26 cellular contexts compared by ENCODE assay signal in genomic region chr20:37657924-37658800, GRCh38. TPM values are rescaled to one million over a fixed set of nuclear protein-coding genes. Genes with fewer than 3 reads are reported as not detected.
A peak's percentile ranks its signal among the peaks of the same experiment; 100 is the strongest.
DNase-seq lines count a peak whose midpoint lies in the region; ATAC-seq and TF ChIP-seq lines count a peak whose summit lies in the region.
"Had no signal": no experiment of that assay in that cellular context is flagged by ENCODE, and none has a peak within 500 bp of the region (broad histone marks: within the 10 kb centered on the region; RNA-seq: fewer than 3 reads in every experiment).

No MANE protein-coding gene starts in this region.

- no peak overlapping the region for H3K56ac ChIP-seq in IMR-90 (ENCODE audit: extremely low read depth, insufficient read depth, low read length)

- no peaks in the 10 kb centered on the region for H3K9me1 ChIP-seq in IMR-90 (ENCODE audit: insufficient read depth, low read length)

- DNase-seq in DMS 273 treated with DMSO at 0.1 percent for 48 hours (lab: John Stamatoyannopoulos, UW) (peak; percentile 4), IMR-90 (no peak), SK-MEL-5 (ENCODE audit: low read depth, low spot score) (peak; percentile 53), left kidney (ENCODE audit: low read depth, low spot score) (peak; percentile 67), ovary (no peak), HuH-7 (ENCODE audit: low spot score) (no peak)
- DNase-seq: C1 segment of cervical spinal cord; CD4-positive, alpha-beta memory T cell; COR-L47; EL; GDM1; H9; NCI-H1092; NCI-H1417 treated with DMSO at 0.1 percent for 48 hours; NCI-H1694 treated with DMSO at 0.1 percent for 48 hours; NCI-H2081; NCI-H345; NCI-H510A treated with DMSO at 0.1 percent for 48 hours; NCI-H774; NK-92 treated with Interleukin-12 subunit alpha and Interleukin-12 subunit beta, amount 100 ng/mL, for 24 hours; PC-3; SW 1271 had no signal

- CTCF ChIA-PET in IMR-90 (lab: Yijun Ruan, JAX) = interaction anchor here (0.6 kb wide), 1 partner anchor 220 kb away, joined by 3 read pairs; no protein-coding TSS in a partner anchor

- POLR2A ChIA-PET in IMR-90 (lab: Charles Lee; ENCODE audit: unreplicated experiment) = no interaction called here

- no peak overlapping the region for H2BK120ac ChIP-seq in IMR-90 (ENCODE audit: low read depth, low read length)

- no peak overlapping the region for H2AK5ac ChIP-seq in IMR-90 (ENCODE audit: low read depth, low read length)

- H2BK5ac ChIP-seq in IMR-90 (ENCODE audit: low read depth, low read length, poor library complexity, severe bottlenecking) = no peak overlapping the region

- H3K36me3 ChIP-seq in IMR-90 (ENCODE audit: control insufficient read depth, insufficient read depth, low read length) (no peaks in the 10 kb centered on the region), ovary (no peaks in the 10 kb centered on the region)

- TF ChIP-seq CTCF in IMR-90 (conservative IDR thresholded peaks at IDR 0.05; ENCODE audit: low read depth, low read length) (no peak), ovary (IDR thresholded peaks at IDR 0.05) (no peak)

- H3K79me1 ChIP-seq in IMR-90 (ENCODE audit: low read depth in 1 of 2, low read length in 2 of 2) = no peaks in the 10 kb centered on the region

- in situ Hi-C loops in IMR-90 (cut with MboI; ENCODE audit: low sequenced_read_pairs) = no loop called here
- in situ Hi-C loops in SK-MEL-5 (cut with HindIII; ENCODE audit: low pct_unique_long_range_greater_than_20kb, low sequenced_read_pairs) = no loop called here

- H2BK15ac ChIP-seq in IMR-90 (ENCODE audit: low read depth, low read length) = no peak overlapping the region

- no peak overlapping the region for H2AFZ ChIP-seq in IMR-90 (replicated peaks; ENCODE audit: low read length, poor library complexity)
- H2AFZ ChIP-seq: GM23338 had no signal

- no peaks in the 10 kb centered on the region for H4K20me1 ChIP-seq in IMR-90 (ENCODE audit: insufficient read depth, low read length)

- H3K4me2 ChIP-seq in IMR-90 (ENCODE audit: low read depth, low read length) = no peak overlapping the region
- H3K4me2 ChIP-seq: GM23338 had no signal

- no TSS peak for BruUV-seq in IMR-90 (replicated peaks; lab: Mats Ljungman, UMichigan)

- H4K5ac ChIP-seq in IMR-90 (ENCODE audit: low read depth, low read length) = no peak overlapping the region

- no peak overlapping the region for H2BK20ac ChIP-seq in IMR-90 (ENCODE audit: low read depth, low read length)

- intact Hi-C loops in IMR-90 (cut with micrococcal nuclease) (no loop called here), ovary (cut with DNase I) (no loop called here)

- H3K27me3 ChIP-seq in IMR-90 (ENCODE audit: control insufficient read depth, insufficient read depth, low read length) (peaks cover 9% of the 10 kb centered on the region), ovary (no peaks in the 10 kb centered on the region)

- TF ChIP-seq POLR2A in IMR-90 (IDR thresholded peaks at IDR 0.05; ENCODE audit: low read depth, low read length) (no peak), ovary (IDR thresholded peaks at IDR 0.05) (no peak)

- no peak for TF ChIP-seq RAD21 in IMR-90 (IDR thresholded peaks at IDR 0.05; ENCODE audit: low read length)

- H3K4ac ChIP-seq in IMR-90 (ENCODE audit: low read depth, low read length) = no peak overlapping the region

- dilution Hi-C loops in IMR-90 (cut with HindIII; ENCODE audit: low sequenced_read_pairs, unreplicated experiment) = no loop called here

- H3K23ac ChIP-seq in IMR-90 (ENCODE audit: low read depth, low read length) = no peak overlapping the region

- no peak overlapping the region for H3K9ac ChIP-seq in IMR-90 (ENCODE audit: low read depth, low read length)

- H3K4me1 ChIP-seq in IMR-90 (ENCODE audit: control insufficient read depth, insufficient read depth, low read length) = no peaks in the 10 kb centered on the region
- H3K4me1 ChIP-seq in ovary (ENCODE audit: insufficient read depth) = no peaks in the 10 kb centered on the region

- H4K8ac ChIP-seq in IMR-90 (ENCODE audit: low read depth in 2 of 2, low read length in 2 of 2) = no peak overlapping the region

- H3K9me3 ChIP-seq in IMR-90 (ENCODE audit: control insufficient read depth, insufficient read depth, low read length) = no peaks in the 10 kb centered on the region
- no peaks in the 10 kb centered on the region for H3K9me3 ChIP-seq in ovary

- H3K27ac ChIP-seq in IMR-90 (ENCODE audit: insufficient read depth, low read length) (no peak overlapping the region), ovary (no peak overlapping the region)
- H3K27ac ChIP-seq: SK-N-MC had no signal

- WGBS in IMR-90 (ENCODE audit: extremely low coverage in 2 of 2, insufficient read length in 1 of 2), 2 experiments = 100% methylated on average over 1 of the region's 6 CpGs; no CpG with 5 or more reads in 1 of the 2 experiments
- 54 to 68% (median 54%) methylated on average over 6 of the region's 6 CpGs for whole genome bisulfite sequencing in ovary, 3 donors

- no peak overlapping the region for H3K18ac ChIP-seq in IMR-90 (ENCODE audit: low read depth, low read length)

- ATAC-seq in IMR-90 (ENCODE audit: low read depth) (no peak), SK-N-SH treated with all-trans-retinoic acid at 6 μM for 48 hours (no peak)
- ATAC-seq: GM12878, GM23338, PC-3 had no signal

- no peak overlapping the region for H4K91ac ChIP-seq in IMR-90 (ENCODE audit: insufficient read depth, low read depth, low read length)

- peak overlapping the region; percentile 65 for H2AK9ac ChIP-seq in IMR-90 (replicated peaks; ENCODE audit: low read depth, low read length, poor library complexity)

- no peak overlapping the region for H3K4me3 ChIP-seq in IMR-90 (ENCODE audit: insufficient read depth, low read depth, low read length)
- H3K4me3 ChIP-seq in ovary = no peak overlapping the region
- H3K4me3 ChIP-seq: GM12878, GM23338, SK-N-MC had no signal

- no peak overlapping the region for H3K14ac ChIP-seq in IMR-90 (replicated peaks; ENCODE audit: low read depth, low read length)

- TF ChIP-seq EP300 in ovary (IDR thresholded peaks at IDR 0.05) = no peak

TF ChIP-seq in IMR-90, 13 proteins besides CTCF, POLR2A, EP300 and RAD21 (continues in another document):
- TF ChIP-seq MXI1 (IDR thresholded peaks at IDR 0.05; ENCODE audit: borderline replicate concordance, low read depth, low read length) = no peak
- TF ChIP-seq RCOR1 (IDR thresholded peaks at IDR 0.05; ENCODE audit: insufficient replicate concordance, low read length) = no peak
- TF ChIP-seq USF2 (IDR thresholded peaks at IDR 0.05; ENCODE audit: low read depth, low read length) = no peak
- TF ChIP-seq CHD1 (IDR thresholded peaks at IDR 0.05; ENCODE audit: low read depth, low read length) = no peak
- TF ChIP-seq FOS (IDR thresholded peaks at IDR 0.05; ENCODE audit: low read depth, low read length) = no peak
- TF ChIP-seq RFX5 (IDR thresholded peaks at IDR 0.05; ENCODE audit: low read depth, low read length) = no peak
- no peak for TF ChIP-seq SMC3 (IDR thresholded peaks at IDR 0.05; ENCODE audit: low read depth, low read length)
- no peak for TF ChIP-seq NFE2L2 (IDR thresholded peaks at IDR 0.05; ENCODE audit: low read depth, low read length)
- TF ChIP-seq MAZ (IDR thresholded peaks at IDR 0.05; ENCODE audit: borderline replicate concordance, low read depth, low read length) = no peak

TF ChIP-seq in SK-N-SH treated with all-trans-retinoic acid at 6 μM for 48 hours, 23 proteins besides CTCF, POLR2A, EP300 and RAD21:
- no peak for TF ChIP-seq ZFP30 (CRISPR knock-in tag; IDR thresholded peaks at IDR 0.05)
- no peak for TF ChIP-seq ZNF8 (CRISPR knock-in tag; IDR thresholded peaks at IDR 0.05)
- no peak for TF ChIP-seq PPARA (CRISPR knock-in tag; IDR thresholded peaks at IDR 0.05; ENCODE audit: borderline replicate concordance)
- TF ChIP-seq OSR1 (CRISPR knock-in tag; IDR thresholded peaks at IDR 0.05) = no peak

RNA-seq across cellular contexts. Expression of gene CTNNBL1, which starts 35.7 kb away (rescaled TPM):
- 29.2 and 34.1 TPM in 2 replicates for total RNA-seq in IMR-90 (2012; rRNA removed)
- polyA plus RNA-seq in IMR-90 (2012; rRNA removed) = 29.9 and 30.2 TPM in 2 replicates
- 16.1 and 17.8 TPM in 2 replicates for polyA plus RNA-seq in IMR-90 (2012; cell fraction: cytosol; rRNA removed)
- 5.2 and 16.0 TPM in 2 replicates for polyA plus RNA-seq in IMR-90 (2012; cell fraction: nucleus; rRNA removed; ENCODE audit: low replicate concordance)
- 38.7 and 41.5 TPM in 2 replicates for total RNA-seq in SK-MEL-5 (2014; rRNA removed; shearing (Covaris generic))
- polyA plus RNA-seq in SK-MEL-5 (2015; cell fraction: cytosol; rRNA removed) = 43.8 and 43.9 TPM in 2 replicates
- polyA plus RNA-seq in SK-MEL-5 (2015; cell fraction: nucleus; rRNA removed) = 18.6 and 23.0 TPM in 2 replicates
- total RNA-seq in ovary = 10 to 100 TPM; 17.3 to 54.6 (median 42.3) TPM
- polyA plus RNA-seq in ovary = 10 to 100 TPM; 33.0 to 58.7 TPM

Comparison
In these comparisons a context has a peak if more than half of its experiments do, and no peak if none do; other contexts are left out.
1. DNase-seq: peak in DMS 273 treated with DMSO at 0.1 percent for 48 hours (single experiment), SK-MEL-5 (single experiment) and left kidney (single experiment); none in IMR-90 (single experiment), ovary (0 of 5) and HuH-7 (single experiment).